In genomic region chr6:87825865-87826264, GRCh38 we compare ENCODE assay signal across 11 cellular contexts.
DNase-seq lines count a peak whose midpoint lies in the region; ATAC-seq and TF ChIP-seq lines count a peak whose summit lies in the region.
"Had no signal": no experiment of that assay in that cellular context is flagged by ENCODE, and none has a peak within 500 bp of the region (broad histone marks: within the 10 kb centered on the region; RNA-seq: fewer than 3 reads in every experiment).

No MANE protein-coding gene starts in this region.

- intact Hi-C loops in left ventricle myocardium superior (cut with micrococcal nuclease) (no loop called here), cardiac septum (cut with DNase I) (no loop called here)

- no peaks in the 10 kb centered on the region for H3K9me3 Mint-ChIP-seq in endothelial cell (ENCODE audit: unreplicated experiment)

- DNase-seq in left ventricle myocardium superior (no peak), cardiac septum (ENCODE audit: low spot score) (no peak), endothelial cell (ENCODE audit: low spot score) (no peak), AG08395 (ENCODE audit: low spot score) (no peak), NCI-H2196 (lab: John Stamatoyannopoulos, UW; ENCODE audit: unreplicated experiment) (no peak), NCI-H2107 (lab: John Stamatoyannopoulos, UW) (no peak)
- DNase-seq: activated CD4-positive, alpha-beta T cell treated with anti-CD3 and anti-CD28 coated beads, Interleukin-2, amount 50 U/mL, for 48 hours; GDM1; NCI-H1436 had no signal

- H3K36me3 Mint-ChIP-seq in endothelial cell (ENCODE audit: low read depth, unreplicated experiment), result no peaks in the 10 kb centered on the region

- no peak for TF ChIP-seq CTCF in endothelial cell (IDR thresholded peaks at IDR 0.05; ENCODE audit: unreplicated experiment)

- no peaks in the 10 kb centered on the region for H3K27me3 Mint-ChIP-seq in endothelial cell (ENCODE audit: unreplicated experiment)

- ATAC-seq in left ventricle myocardium superior (peak; percentile 41), HG03520 (IDR thresholded peaks at IDR 0.05; ENCODE audit: unreplicated experiment) (peak; percentile 69), HG03439 (IDR thresholded peaks at IDR 0.05; ENCODE audit: unreplicated experiment) (no peak)

- peak overlapping the region; percentile 82 for H3K27ac Mint-ChIP-seq in endothelial cell (ENCODE audit: unreplicated experiment)

- peaks cover 14% of the 10 kb centered on the region for H3K4me1 Mint-ChIP-seq in endothelial cell (ENCODE audit: unreplicated experiment)

- H3K4me3 Mint-ChIP-seq in endothelial cell (ENCODE audit: unreplicated experiment), result no peak overlapping the region
